1 cellular context compared by ENCODE assay signal in genomic region chr6:7542065-7542877, GRCh38.
TF ChIP-seq lines count a peak whose summit lies in the region.

No MANE protein-coding gene starts in this region.

TF ChIP-seq in GM12878, 131 proteins besides CTCF, POLR2A, EP300 and RAD21:
- TF ChIP-seq, protein P1, sequence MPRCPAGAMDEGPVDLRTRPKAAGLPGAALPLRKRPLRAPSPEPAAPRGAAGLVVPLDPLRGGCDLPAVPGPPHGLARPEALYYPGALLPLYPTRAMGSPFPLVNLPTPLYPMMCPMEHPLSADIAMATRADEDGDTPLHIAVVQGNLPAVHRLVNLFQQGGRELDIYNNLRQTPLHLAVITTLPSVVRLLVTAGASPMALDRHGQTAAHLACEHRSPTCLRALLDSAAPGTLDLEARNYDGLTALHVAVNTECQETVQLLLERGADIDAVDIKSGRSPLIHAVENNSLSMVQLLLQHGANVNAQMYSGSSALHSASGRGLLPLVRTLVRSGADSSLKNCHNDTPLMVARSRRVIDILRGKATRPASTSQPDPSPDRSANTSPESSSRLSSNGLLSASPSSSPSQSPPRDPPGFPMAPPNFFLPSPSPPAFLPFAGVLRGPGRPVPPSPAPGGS (IDR thresholded peaks at IDR 0.05; ENCODE audit: borderline replicate concordance, insufficient read depth, low read depth, low read length, poor library complexity, severe bottlenecking), result no peak
- TF ChIP-seq CHD2 (IDR thresholded peaks at IDR 0.05; ENCODE audit: borderline replicate concordance, low read depth, low read length) (no peak), ETV6 (conservative IDR thresholded peaks at IDR 0.05 in 1 of 2, IDR thresholded peaks at IDR 0.05 in 1 of 2; ENCODE audit: borderline replicate concordance in 1 of 2, low read depth in 1 of 2) (no peak), EZH2 (IDR thresholded peaks at IDR 0.05; ENCODE audit: borderline replicate concordance, control insufficient read depth, low read depth, low read length) (0 out of 2 replicates have a peak, but pooled peaks have one; percentile 33), SREBF2 (IDR thresholded peaks at IDR 0.05; ENCODE audit: low read length) (no peak), SUZ12 (IDR thresholded peaks at IDR 0.05; ENCODE audit: unreplicated experiment) (peak; percentile 67), ZNF687 (IDR thresholded peaks at IDR 0.05) (no peak)
- TF ChIP-seq, protein P2, sequence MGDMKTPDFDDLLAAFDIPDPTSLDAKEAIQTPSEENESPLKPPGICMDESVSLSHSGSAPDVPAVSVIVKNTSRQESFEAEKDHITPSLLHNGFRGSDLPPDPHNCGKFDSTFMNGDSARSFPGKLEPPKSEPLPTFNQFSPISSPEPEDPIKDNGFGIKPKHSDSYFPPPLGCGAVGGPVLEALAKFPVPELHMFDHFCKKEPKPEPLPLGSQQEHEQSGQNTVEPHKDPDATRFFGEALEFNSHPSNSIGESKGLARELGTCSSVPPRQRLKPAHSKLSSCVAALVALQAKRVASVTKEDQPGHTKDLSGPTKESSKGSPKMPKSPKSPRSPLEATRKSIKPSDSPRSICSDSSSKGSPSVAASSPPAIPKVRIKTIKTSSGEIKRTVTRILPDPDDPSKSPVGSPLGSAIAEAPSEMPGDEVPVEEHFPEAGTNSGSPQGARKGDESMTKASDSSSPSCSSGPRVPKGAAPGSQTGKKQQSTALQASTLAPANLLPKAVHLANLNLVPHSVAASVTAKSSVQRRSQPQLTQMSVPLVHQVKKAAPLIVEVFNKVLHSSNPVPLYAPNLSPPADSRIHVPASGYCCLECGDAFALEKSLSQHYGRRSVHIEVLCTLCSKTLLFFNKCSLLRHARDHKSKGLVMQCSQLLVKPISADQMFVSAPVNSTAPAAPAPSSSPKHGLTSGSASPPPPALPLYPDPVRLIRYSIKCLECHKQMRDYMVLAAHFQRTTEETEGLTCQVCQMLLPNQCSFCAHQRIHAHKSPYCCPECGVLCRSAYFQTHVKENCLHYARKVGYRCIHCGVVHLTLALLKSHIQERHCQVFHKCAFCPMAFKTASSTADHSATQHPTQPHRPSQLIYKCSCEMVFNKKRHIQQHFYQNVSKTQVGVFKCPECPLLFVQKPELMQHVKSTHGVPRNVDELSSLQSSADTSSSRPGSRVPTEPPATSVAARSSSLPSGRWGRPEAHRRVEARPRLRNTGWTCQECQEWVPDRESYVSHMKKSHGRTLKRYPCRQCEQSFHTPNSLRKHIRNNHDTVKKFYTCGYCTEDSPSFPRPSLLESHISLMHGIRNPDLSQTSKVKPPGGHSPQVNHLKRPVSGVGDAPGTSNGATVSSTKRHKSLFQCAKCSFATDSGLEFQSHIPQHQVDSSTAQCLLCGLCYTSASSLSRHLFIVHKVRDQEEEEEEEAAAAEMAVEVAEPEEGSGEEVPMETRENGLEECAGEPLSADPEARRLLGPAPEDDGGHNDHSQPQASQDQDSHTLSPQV (IDR thresholded peaks at IDR 0.05), result no peak
